7 cellular contexts compared by ENCODE assay signal in the genomic region with DNA sequence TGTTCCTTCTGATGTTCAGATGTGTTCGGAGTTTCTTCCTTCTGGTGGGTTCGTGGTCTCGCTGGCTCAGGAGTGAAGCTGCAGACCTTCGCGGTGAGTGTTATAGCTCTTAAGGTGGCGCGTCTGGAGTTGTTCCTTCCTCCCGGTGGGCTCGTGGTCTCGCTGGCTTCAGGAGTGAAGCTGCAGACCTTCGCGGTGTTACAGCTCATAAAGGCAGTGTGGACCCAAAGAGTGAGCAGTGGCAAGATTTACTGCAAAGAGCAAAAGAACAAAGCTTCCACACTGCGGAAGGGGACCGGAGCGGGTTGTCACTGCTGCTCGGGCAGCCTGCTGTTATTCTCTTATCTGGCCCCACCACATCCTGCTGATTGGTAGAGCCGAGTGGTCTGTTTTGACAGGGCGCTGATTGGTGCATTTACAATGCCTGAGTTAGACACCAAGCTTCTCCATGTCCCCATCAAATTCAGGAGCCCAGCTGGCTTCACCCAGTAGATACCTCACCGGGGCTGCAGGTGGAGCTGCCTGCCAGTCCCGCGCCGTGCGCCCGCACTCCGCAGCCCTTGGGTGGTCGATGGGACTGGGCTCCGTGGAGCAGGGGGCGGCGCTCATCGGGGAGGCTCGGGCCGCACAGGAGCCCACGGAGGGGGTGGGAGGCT.
DNase-seq lines count a peak whose midpoint lies in the region; ATAC-seq, FAIRE-seq and TF ChIP-seq lines count a peak whose summit lies in the region.
"Not testable (repeated sequence)": the region's sequence is repeated elsewhere in the genome, so short reads cannot be mapped to it uniquely, and the experiment has no call there.

No MANE protein-coding gene starts in this region.

- not testable (repeated sequence) for H3K27me3 Mint-ChIP-seq in activated CD4-positive, alpha-beta T cell treated with anti-CD3 and anti-CD28 coated beads, Interleukin-2, amount 10 ng/mL, durations not matched to agents 7 days and 5 days; activated naive CD4-positive, alpha-beta T cell treated with anti-CD3 and anti-CD28 coated beads for 36 hours (ENCODE audit: low read depth); endodermal cell (ENCODE audit: insufficient read depth)

- H3K4me1 Mint-ChIP-seq in activated CD4-positive, alpha-beta T cell treated with anti-CD3 and anti-CD28 coated beads, Interleukin-2, amount 10 ng/mL, durations not matched to agents 7 days and 5 days; activated naive CD4-positive, alpha-beta T cell treated with anti-CD3 and anti-CD28 coated beads for 36 hours (ENCODE audit: low read depth); endodermal cell: not testable (repeated sequence)

- ATAC-seq in HG03066 (IDR thresholded peaks at IDR 0.05; ENCODE audit: low read depth, unreplicated experiment), result peak; percentile 56
- ATAC-seq in pancreas, result peak in 1 of 4 donors; percentile 55

- H3K4me3 Mint-ChIP-seq in activated CD4-positive, alpha-beta T cell treated with anti-CD3 and anti-CD28 coated beads, Interleukin-2, amount 10 ng/mL, durations not matched to agents 7 days and 5 days, result peak overlapping the region; percentile 64
- peak overlapping the region; percentile 46 for H3K4me3 Mint-ChIP-seq in activated naive CD4-positive, alpha-beta T cell treated with anti-CD3 and anti-CD28 coated beads for 36 hours
- H3K4me3 Mint-ChIP-seq in endodermal cell, result peak overlapping the region; percentile 54

- not testable (repeated sequence) for H3K9ac ChIP-seq in endodermal cell (ENCODE audit: extremely low read depth, low read length, poor library complexity, severe bottlenecking)

- WGBS in endodermal cell (ENCODE audit: insufficient coverage in 1 of 2, insufficient read length in 1 of 2), 2 experiments, result 78 to 100% methylated on average over 2 to 31 of the region's 33 CpGs
- 79 to 88% methylated on average over 31 to 33 of the region's 33 CpGs for WGBS in pancreas, 2 donors

- not testable (repeated sequence) for H3K9me3 Mint-ChIP-seq in activated CD4-positive, alpha-beta T cell treated with anti-CD3 and anti-CD28 coated beads, Interleukin-2, amount 10 ng/mL, durations not matched to agents 7 days and 5 days; activated naive CD4-positive, alpha-beta T cell treated with anti-CD3 and anti-CD28 coated beads for 36 hours; endodermal cell

- intact Hi-C loops in activated naive CD4-positive, alpha-beta T cell treated with anti-CD3 and anti-CD28 coated beads for 36 hours (cut with micrococcal nuclease); pancreas (cut with DNase I): not testable (repeated sequence)

- POLR2A ChIA-PET in activated CD4-positive, alpha-beta T cell treated with anti-CD3 and anti-CD28 coated beads, Interleukin-2, amount 10 ng/mL, durations not matched to agents 7 days and 5 days (lab: Charles Lee), result interaction anchor here (0.5 kb wide), 1 partner anchor 1724 kb away, joined by 3 read pairs; no protein-coding TSS in a partner anchor

- not testable (repeated sequence) for H3K9me3 ChIP-seq in endodermal cell (ENCODE audit: control insufficient read depth, low read length); pancreas

- FAIRE-seq in pancreas (lab: Jason Lieb, UNC), result not testable (repeated sequence)

- H3K36me3 Mint-ChIP-seq in activated CD4-positive, alpha-beta T cell treated with anti-CD3 and anti-CD28 coated beads, Interleukin-2, amount 10 ng/mL, durations not matched to agents 7 days and 5 days (ENCODE audit: low read depth); activated naive CD4-positive, alpha-beta T cell treated with anti-CD3 and anti-CD28 coated beads for 36 hours (ENCODE audit: low read depth); endodermal cell (ENCODE audit: low read depth): not testable (repeated sequence)

- TF ChIP-seq CTCF in endodermal cell (conservative IDR thresholded peaks at IDR 0.05), result peak; percentile 57
- TF ChIP-seq CTCF in kidney epithelial cell (IDR thresholded peaks at IDR 0.05; ENCODE audit: insufficient read depth, low read length, poor library complexity, severe bottlenecking); pancreas (IDR thresholded peaks at IDR 0.05): not testable (repeated sequence)

- H3K36me3 ChIP-seq in endodermal cell (ENCODE audit: control insufficient read depth, insufficient read depth, low read length); kidney epithelial cell (ENCODE audit: control insufficient read depth, insufficient read depth, low read length); pancreas: not testable (repeated sequence)

- not testable (repeated sequence) for H3K27ac ChIP-seq in endodermal cell (ENCODE audit: low read depth, low read length)
- H3K27ac ChIP-seq in pancreas, result peak overlapping the region in 1 of 4 donors; percentile 48

- peak; percentile 49 for DNase-seq in NCI-H345 treated with DMSO at 0.1 percent for 48 hours (lab: John Stamatoyannopoulos, UW; ENCODE audit: unreplicated experiment)
- peak; percentile 6 for DNase-seq in activated CD4-positive, alpha-beta T cell treated with anti-CD3 and anti-CD28 coated beads, Interleukin-2, amount 10 ng/mL, durations not matched to agents 7 days and 5 days
- not testable (repeated sequence) for DNase-seq in activated naive CD4-positive, alpha-beta T cell treated with anti-CD3 and anti-CD28 coated beads for 36 hours; kidney epithelial cell (ENCODE audit: low read depth)
- DNase-seq in endodermal cell, result peak; percentile 58
- DNase-seq in pancreas, result peak in 5 of 6 donors; percentile 9 to 48 (median 36)

- CTCF ChIA-PET in activated CD4-positive, alpha-beta T cell treated with anti-CD3 and anti-CD28 coated beads, Interleukin-2, amount 10 ng/mL, durations not matched to agents 7 days and 5 days (lab: Charles Lee); activated naive CD4-positive, alpha-beta T cell treated with anti-CD3 and anti-CD28 coated beads for 36 hours (lab: Charles Lee): not testable (repeated sequence)

- not testable (repeated sequence) for H3K27me3 ChIP-seq in endodermal cell (ENCODE audit: control insufficient read depth, insufficient read depth, low read length, poor library complexity, severe bottlenecking); kidney epithelial cell (ENCODE audit: control insufficient read depth, insufficient read depth, low read length); pancreas

- H3K27ac Mint-ChIP-seq in activated CD4-positive, alpha-beta T cell treated with anti-CD3 and anti-CD28 coated beads, Interleukin-2, amount 10 ng/mL, durations not matched to agents 7 days and 5 days, result peak overlapping the region; percentile 72
- H3K27ac Mint-ChIP-seq in activated naive CD4-positive, alpha-beta T cell treated with anti-CD3 and anti-CD28 coated beads for 36 hours; endodermal cell: not testable (repeated sequence)

- H3K4me1 ChIP-seq in endodermal cell (ENCODE audit: control insufficient read depth, insufficient read depth, low read length); pancreas: not testable (repeated sequence)

- H3K4me3 ChIP-seq in endodermal cell (ENCODE audit: low read length); pancreas: not testable (repeated sequence)
- H3K4me3 ChIP-seq in kidney epithelial cell (ENCODE audit: low read depth, low read length), result peak overlapping the region; percentile 7
